In the genomic region with DNA sequence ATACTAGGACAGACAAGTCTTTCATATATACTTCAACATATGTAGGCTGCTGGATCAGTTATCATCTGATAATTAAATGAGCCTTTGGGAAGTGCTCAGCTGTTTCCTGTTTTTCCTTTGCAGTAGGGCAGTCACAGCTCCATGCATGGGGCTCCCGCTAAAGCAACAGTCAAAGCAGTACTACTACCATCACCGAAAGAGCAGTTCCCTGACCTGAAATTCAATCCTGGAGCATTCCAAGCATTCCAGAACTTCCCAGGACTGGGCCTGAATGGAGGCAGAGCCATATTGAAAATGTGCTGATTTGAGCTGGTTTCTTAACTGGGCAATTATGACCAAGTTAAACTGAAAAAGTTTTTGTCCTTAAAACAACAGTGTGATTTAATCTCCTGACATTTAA, we compare ENCODE assay signal across 18 cellular contexts. TPM values are rescaled to one million over a fixed set of nuclear protein-coding genes. Genes with fewer than 3 reads are reported as not detected.
A peak's percentile ranks its signal among the peaks of the same experiment; 100 is the strongest.
DNase-seq lines count a peak whose midpoint lies in the region; ATAC-seq, FAIRE-seq and TF ChIP-seq lines count a peak whose summit lies in the region.
"Had no signal": no experiment of that assay in that cellular context is flagged by ENCODE, and none has a peak within 500 bp of the region (broad histone marks: within the 10 kb centered on the region; RNA-seq: fewer than 3 reads in every experiment).

No MANE protein-coding gene starts in this region.

- H3K27me3 ChIP-seq in HepG2 (ENCODE audit: control insufficient read depth in 1 of 2, insufficient read depth in 2 of 2, low read length in 2 of 2) = no peaks in the 10 kb centered on the region
- no peaks in the 10 kb centered on the region for H3K27me3 ChIP-seq in right lobe of liver

- H3K9me3 ChIP-seq in HepG2 (ENCODE audit: low read length) (no peaks in the 10 kb centered on the region), right lobe of liver (no peaks in the 10 kb centered on the region)

- TF ChIP-seq POLR2A in HepG2 (IDR thresholded peaks at IDR 0.05; ENCODE audit: insufficient read depth in 1 of 2, low read depth in 2 of 2, low read length in 2 of 2) (no peak), right lobe of liver (IDR thresholded peaks at IDR 0.05) (no peak)

- H3K4me1 ChIP-seq in HepG2 (ENCODE audit: insufficient read depth, low read length) (0 out of 2 replicates have a peak, but pooled peaks cover 6% of the 10 kb centered on the region), right lobe of liver (no peaks in the 10 kb centered on the region)

- CTCF ChIA-PET in HepG2 (lab: Yijun Ruan, JAX; ENCODE audit: low intra/inter-chr PET ratio, low total read pairs) = no interaction called here

- peak; percentile 67 for ATAC-seq in HepG2
- ATAC-seq in right lobe of liver = no peak
- no peak for ATAC-seq in GM19467 (IDR thresholded peaks at IDR 0.05; ENCODE audit: unreplicated experiment)
- ATAC-seq: activated T-cell treated with anti-CD3 and anti-CD28 coated beads, Interleukin-2, amount 50 U/mL, for 72 hours; K562 had no signal

- in situ Hi-C loops in HepG2 (cut with HindIII; ENCODE audit: extremely low pct_ligation_motif_present, low pct_unique_long_range_greater_than_20kb) = no loop called here

- WGBS in HepG2 (ENCODE audit: low lambda C conversion rate) = 91% methylated on average over 2 of the region's 2 CpGs
- WGBS in right lobe of liver (ENCODE audit: insufficient coverage, low coverage, low lambda C conversion rate, missing lambda C conversion rate) = 78% methylated on average over 2 of the region's 2 CpGs

- no peak overlapping the region for H2AFZ ChIP-seq in HepG2 (ENCODE audit: low read length)

- peaks cover 19% of the 10 kb centered on the region for H3K79me2 ChIP-seq in HepG2 (ENCODE audit: insufficient read depth, low read length)

- no peak overlapping the region for H3K27ac ChIP-seq in HepG2 (ENCODE audit: extremely low read length, insufficient read depth, low read length)
- no peak overlapping the region for H3K27ac ChIP-seq in right lobe of liver
- H3K27ac ChIP-seq in caudate nucleus (ENCODE audit: low read depth, low read length) = no peak overlapping the region
- H3K27ac ChIP-seq: RWPE1, thoracic aorta had no signal

- no peak for TF ChIP-seq RAD21 in HepG2 (CRISPR knock-in tag; IDR thresholded peaks at IDR 0.05)

- no peak for FAIRE-seq in HepG2 (lab: Jason Lieb, UNC)
- FAIRE-seq: K562 had no signal

- no peak overlapping the region for H3K4me2 ChIP-seq in HepG2 (ENCODE audit: low read depth, low read length)

- BruUV-seq in HepG2 (replicated peaks; lab: Mats Ljungman, UMichigan) = no TSS peak

- POLR2A ChIA-PET in HepG2 (lab: Yijun Ruan, JAX) = interaction anchor here (0.6 kb wide), 2 partner anchors 20 to 705 kb away, joined by 3 to 4 read pairs; partner anchors contain the start of gene MICU2

- DNase-seq in HepG2 (ENCODE audit: low spot score) (peak; percentile 44), right lobe of liver (no peak), dermis blood vessel endothelial cell (peak; percentile 97), iris pigment epithelial cell (ENCODE audit: low read depth) (peak; percentile 67), NCI-H748 treated with DMSO at 0.1 percent for 48 hours (lab: John Stamatoyannopoulos, UW) (no peak), caudate nucleus (lab: John Stamatoyannopoulos, UW) (no peak), anterior cingulate cortex (lab: John Stamatoyannopoulos, UW) (no peak)
- DNase-seq: 8988T; activated CD4-positive, alpha-beta T cell treated with anti-CD3 and anti-CD28 coated beads, Interleukin-2, amount 50 U/mL, for 1 hour; activated T-cell treated with anti-CD3 and anti-CD28 coated beads, Interleukin-2, amount 50 U/mL, for 72 hours; amygdala; Calu3; NCI-H1436 treated with DMSO at 0.1 percent for 48 hours; NCI-H526 had no signal

- intact Hi-C loops in HepG2 (cut with micrococcal nuclease; ENCODE audit: unreplicated experiment) = no loop called here
- intact Hi-C loops in right lobe of liver (cut with DNase I) = no loop called here

- TF ChIP-seq CTCF in HepG2 (CRISPR knock-in tag; IDR thresholded peaks at IDR 0.05) = no peak
- TF ChIP-seq CTCF in right lobe of liver (IDR thresholded peaks at IDR 0.05) = no peak

- no peak for TF ChIP-seq EP300 in HepG2 (IDR thresholded peaks at IDR 0.05; ENCODE audit: low read depth in 2 of 2, low read length in 2 of 2)
- no peak for TF ChIP-seq EP300 in HepG2 (CRISPR knock-in tag; IDR thresholded peaks at IDR 0.05; ENCODE audit: borderline replicate concordance)

- H3K9ac ChIP-seq in HepG2 (ENCODE audit: insufficient read depth, low read depth, low read length) = no peak overlapping the region

- no peaks in the 10 kb centered on the region for H3K36me3 ChIP-seq in HepG2 (replicated peaks in 1 of 2; ENCODE audit: control insufficient read depth in 1 of 2, insufficient read depth in 2 of 2, low read length in 2 of 2)
- no peaks in the 10 kb centered on the region for H3K36me3 ChIP-seq in right lobe of liver
- H3K36me3 ChIP-seq: thoracic aorta had no signal

- H3K4me3 ChIP-seq in HepG2 (replicated peaks in 1 of 3; ENCODE audit: insufficient read depth in 1 of 3, low read depth in 2 of 3, low read length in 3 of 3) = no peak overlapping the region
- no peak overlapping the region for H3K4me3 ChIP-seq in right lobe of liver
- H3K4me3 ChIP-seq: K562, thoracic aorta had no signal

- H4K20me1 ChIP-seq in HepG2 (ENCODE audit: insufficient read depth, low read length) = no peaks in the 10 kb centered on the region

TF ChIP-seq in HepG2, 621 proteins besides CTCF, POLR2A, EP300 and RAD21 (continues in another document):
- TF ChIP-seq GFI1 (CRISPR knock-in tag; IDR thresholded peaks at IDR 0.05; ENCODE audit: borderline replicate concordance) (no peak), TEAD3 (CRISPR knock-in tag; optimal IDR thresholded peaks at IDR 0.05; ENCODE audit: borderline replicate concordance) (peak; percentile 95), TBX3 (IDR thresholded peaks at IDR 0.05; ENCODE audit: borderline replicate concordance) (no peak)
- TF ChIP-seq, protein P1, sequence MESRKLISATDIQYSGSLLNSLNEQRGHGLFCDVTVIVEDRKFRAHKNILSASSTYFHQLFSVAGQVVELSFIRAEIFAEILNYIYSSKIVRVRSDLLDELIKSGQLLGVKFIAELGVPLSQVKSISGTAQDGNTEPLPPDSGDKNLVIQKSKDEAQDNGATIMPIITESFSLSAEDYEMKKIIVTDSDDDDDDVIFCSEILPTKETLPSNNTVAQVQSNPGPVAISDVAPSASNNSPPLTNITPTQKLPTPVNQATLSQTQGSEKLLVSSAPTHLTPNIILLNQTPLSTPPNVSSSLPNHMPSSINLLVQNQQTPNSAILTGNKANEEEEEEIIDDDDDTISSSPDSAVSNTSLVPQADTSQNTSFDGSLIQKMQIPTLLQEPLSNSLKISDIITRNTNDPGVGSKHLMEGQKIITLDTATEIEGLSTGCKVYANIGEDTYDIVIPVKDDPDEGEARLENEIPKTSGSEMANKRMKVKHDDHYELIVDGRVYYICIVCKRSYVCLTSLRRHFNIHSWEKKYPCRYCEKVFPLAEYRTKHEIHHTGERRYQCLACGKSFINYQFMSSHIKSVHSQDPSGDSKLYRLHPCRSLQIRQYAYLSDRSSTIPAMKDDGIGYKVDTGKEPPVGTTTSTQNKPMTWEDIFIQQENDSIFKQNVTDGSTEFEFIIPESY (CRISPR knock-in tag; IDR thresholded peaks at IDR 0.05) = peak; percentile 83

RNA-seq across cellular contexts. Expression of gene MICU2, which starts 20.5 kb away (rescaled TPM):
- 42.4 and 56.5 TPM in 2 replicates for total RNA-seq in HepG2 (2016; rRNA removed; fragmentation: Illumina TruSeq; extraction: Trizol)
- total RNA-seq in HepG2 (2016; cell fraction: cytosol; rRNA removed; fragmentation: Illumina TruSeq; extraction: Trizol; ENCODE audit: low read depth) = 3.6 and 4.5 TPM in 2 replicates
- 41.6 and 57.3 TPM in 2 replicates for total RNA-seq in HepG2 (2016; cell fraction: insoluble cytoplasmic fraction; rRNA removed; fragmentation: Illumina TruSeq; extraction: Trizol)
- 8.7 and 9.1 TPM in 2 replicates for total RNA-seq in HepG2 (2016; cell fraction: membrane; rRNA removed; fragmentation: Illumina TruSeq; extraction: Trizol)
- total RNA-seq in HepG2 (2016; cell fraction: nucleus; rRNA removed; fragmentation: Illumina TruSeq; extraction: Trizol) = 21.1 and 24.4 TPM in 2 replicates
- 24.5 and 31.7 TPM in 2 replicates for polyA plus RNA-seq in HepG2 (2011; rRNA removed)
- polyA plus RNA-seq in HepG2 (2011; cell fraction: cytosol; rRNA removed) = 31.6 and 33.0 TPM in 2 replicates
- 25.0 and 29.4 TPM in 2 replicates for polyA plus RNA-seq in HepG2 (2011; cell fraction: nucleus; rRNA removed)
- 19.9 and 23.4 TPM in 2 replicates for polyA plus RNA-seq in HepG2 (2012)
- polyA plus RNA-seq in HepG2 (2016; cell fraction: cytosol; fragmentation: Illumina TruSeq; extraction: Trizol; ENCODE audit: low read depth) = 2.7 and 2.9 TPM in 2 replicates
- polyA plus RNA-seq in HepG2 (2016; cell fraction: insoluble cytoplasmic fraction; fragmentation: Illumina TruSeq; extraction: Trizol; ENCODE audit: low read depth) = 55.6 and 59.5 TPM in 2 replicates
- polyA plus RNA-seq in HepG2 (2016; cell fraction: membrane; fragmentation: Illumina TruSeq; extraction: Trizol; ENCODE audit: low read depth) = 5.6 TPM in 2 replicates
- 30.3 and 34.9 TPM in 2 replicates for polyA plus RNA-seq in HepG2 (2016; cell fraction: nucleus; fragmentation: Illumina TruSeq; extraction: Trizol; ENCODE audit: insufficient read depth, low read depth)
- 5.1 and 10.2 TPM in 2 replicates for polyA minus RNA-seq in HepG2 (2011; rRNA and poly(A)+ RNA removed; ENCODE audit: low replicate concordance)
- polyA minus RNA-seq in HepG2 (2011; cell fraction: cytosol; rRNA and poly(A)+ RNA removed) = 16.1 and 17.5 TPM in 2 replicates
- 27.2 and 34.8 TPM in 2 replicates for polyA minus RNA-seq in HepG2 (2011; cell fraction: nucleus; rRNA and poly(A)+ RNA removed)
- total RNA-seq in right lobe of liver = 10 to 100 TPM; 13.1 to 71.1 (median 16.4) TPM
- total RNA-seq in dermis blood vessel endothelial cell = 46.3 and 83.0 TPM in 2 replicates

Comparison
In these comparisons a context has a peak if more than half of its experiments do, and no peak if none do; other contexts are left out.
1. DNase-seq: peak in HepG2 (single experiment), dermis blood vessel endothelial cell (single experiment) and iris pigment epithelial cell (single experiment); none in right lobe of liver (0 of 3), NCI-H748 treated with DMSO at 0.1 percent for 48 hours (single experiment), caudate nucleus (0 of 61) and anterior cingulate cortex (0 of 58).